ENCODE assay signal across 9 cellular contexts in genomic region chr2:110499755-110500377, GRCh38. TPM values are rescaled to one million over a fixed set of nuclear protein-coding genes. Genes with fewer than 3 reads are reported as not detected.
DNase-seq lines count a peak whose midpoint lies in the region; ATAC-seq, FAIRE-seq and TF ChIP-seq lines count a peak whose summit lies in the region.
"Not testable (repeated sequence)": the region's sequence is repeated elsewhere in the genome, so short reads cannot be mapped to it uniquely, and the experiment has no call there.
"Had no signal": no experiment of that assay in that cellular context is flagged by ENCODE, and none has a peak within 500 bp of the region (broad histone marks: within the 10 kb centered on the region; RNA-seq: fewer than 3 reads in every experiment).

No MANE protein-coding gene starts in this region.

- H3K79me2 ChIP-seq in DND-41 (ENCODE audit: insufficient read depth, low read length): not testable (repeated sequence)

- ATAC-seq in DND-41 (ENCODE audit: insufficient read depth, low read depth): peak; percentile 89
- peak; percentile 88 for ATAC-seq in GM19351 (IDR thresholded peaks at IDR 0.05; ENCODE audit: unreplicated experiment)
- ATAC-seq in GM21737 (IDR thresholded peaks at IDR 0.05; ENCODE audit: unreplicated experiment): peak; percentile 84
- ATAC-seq in HG02938 (IDR thresholded peaks at IDR 0.05; ENCODE audit: unreplicated experiment): peak; percentile 91
- ATAC-seq in HG03442 (IDR thresholded peaks at IDR 0.05; ENCODE audit: unreplicated experiment): peak; percentile 87
- peak; percentile 98 for ATAC-seq in activated CD8-positive, alpha-beta T cell treated with anti-CD3 and anti-CD28 coated beads for 36 hours
- peak in 3 of 4 donors; percentile 42 to 77 (median 56) for ATAC-seq in heart left ventricle
- ATAC-seq in pancreas: peak; percentile 67 to 98 (median 94)

- POLR2A ChIA-PET in activated CD8-positive, alpha-beta T cell treated with anti-CD3 and anti-CD28 coated beads for 36 hours (lab: Charles Lee): not testable (repeated sequence)

- H3K27me3 Mint-ChIP-seq in activated CD8-positive, alpha-beta T cell treated with anti-CD3 and anti-CD28 coated beads for 36 hours: not testable (repeated sequence)

- H3K4me2 ChIP-seq in DND-41 (ENCODE audit: insufficient read depth, low read length): not testable (repeated sequence)

- H3K4me1 Mint-ChIP-seq in activated CD8-positive, alpha-beta T cell treated with anti-CD3 and anti-CD28 coated beads for 36 hours (ENCODE audit: low read depth): not testable (repeated sequence)

- not testable (repeated sequence) for H3K9ac ChIP-seq in DND-41 (ENCODE audit: low read depth, low read length)

- not testable (repeated sequence) for H3K27me3 ChIP-seq in DND-41 (ENCODE audit: insufficient read depth, low read length, poor library complexity); heart left ventricle; pancreas

- H3K9me3 Mint-ChIP-seq in activated CD8-positive, alpha-beta T cell treated with anti-CD3 and anti-CD28 coated beads for 36 hours: not testable (repeated sequence)

- H3K36me3 ChIP-seq in DND-41 (ENCODE audit: insufficient read depth, low read length); heart left ventricle; pancreas: not testable (repeated sequence)

- not testable (repeated sequence) for H3K27ac ChIP-seq in DND-41 (ENCODE audit: low read length); heart left ventricle; pancreas

- not testable (repeated sequence) for H3K36me3 Mint-ChIP-seq in activated CD8-positive, alpha-beta T cell treated with anti-CD3 and anti-CD28 coated beads for 36 hours (ENCODE audit: low read depth)

- CTCF ChIA-PET in activated CD8-positive, alpha-beta T cell treated with anti-CD3 and anti-CD28 coated beads for 36 hours (lab: Charles Lee): not testable (repeated sequence)

- H4K20me1 ChIP-seq in DND-41 (ENCODE audit: insufficient read depth, low read length): not testable (repeated sequence)

- TF ChIP-seq POLR2A in heart left ventricle (IDR thresholded peaks at IDR 0.05): not testable (repeated sequence)

- H3K4me1 ChIP-seq in DND-41 (ENCODE audit: insufficient read depth, low read length); heart left ventricle; pancreas: not testable (repeated sequence)

- peak; percentile 29 for FAIRE-seq in pancreas (lab: Jason Lieb, UNC)

- not testable (repeated sequence) for H3K4me3 Mint-ChIP-seq in activated CD8-positive, alpha-beta T cell treated with anti-CD3 and anti-CD28 coated beads for 36 hours

- DNase-seq in DND-41; activated CD8-positive, alpha-beta T cell treated with anti-CD3 and anti-CD28 coated beads for 36 hours; heart left ventricle; pancreas: not testable (repeated sequence)

- H3K9me3 ChIP-seq in DND-41 (ENCODE audit: insufficient read depth, low read length, severe bottlenecking); heart left ventricle; pancreas: not testable (repeated sequence)

- intact Hi-C loops in activated CD8-positive, alpha-beta T cell treated with anti-CD3 and anti-CD28 coated beads for 36 hours (cut with micrococcal nuclease); heart left ventricle (cut with DNase I); pancreas (cut with DNase I): not testable (repeated sequence)

- WGBS in heart left ventricle, 4 donors: no CpG with 5 or more reads among the region's 8 CpGs
- WGBS in pancreas, 2 donors: no CpG with 5 or more reads among the region's 8 CpGs

- H2AFZ ChIP-seq in DND-41 (ENCODE audit: low read depth, low read length): not testable (repeated sequence)

- not testable (repeated sequence) for TF ChIP-seq CTCF in DND-41 (IDR thresholded peaks at IDR 0.05; ENCODE audit: borderline replicate concordance, extremely low read depth, low read length, poor library complexity, severe bottlenecking); activated CD8-positive, alpha-beta T cell treated with anti-CD3 and anti-CD28 coated beads for 36 hours (IDR thresholded peaks at IDR 0.05); heart left ventricle (IDR thresholded peaks at IDR 0.05); pancreas (IDR thresholded peaks at IDR 0.05)

- H3K4me3 ChIP-seq in DND-41 (ENCODE audit: low read depth in 1 of 2, low read length in 2 of 2); heart left ventricle; pancreas: not testable (repeated sequence)

- not testable (repeated sequence) for H3K27ac Mint-ChIP-seq in activated CD8-positive, alpha-beta T cell treated with anti-CD3 and anti-CD28 coated beads for 36 hours

RNA-seq across cellular contexts. Expression of gene LIMS4, which starts 27.2 kb away (rescaled TPM):
- total RNA-seq in activated CD8-positive, alpha-beta T cell treated with anti-CD3 and anti-CD28 coated beads for 36 hours: under 1 TPM; 0.74 to 0.83 TPM
- total RNA-seq in heart left ventricle (1 to 10 TPM; 1.5 to 5.7 (median 3.1) TPM), pancreas (1 to 10 TPM in 5 of 6 donors, under 1 TPM in 1; 0.63 to 4.6 (median 3.2) TPM)
- polyA plus RNA-seq in heart left ventricle (1 to 10 TPM; 1.4 TPM), pancreas (1 to 10 TPM; 2.7 to 2.9 TPM)
- total RNA-seq: H1 had no signal
